ENCODE assay signal across 18 cellular contexts in the genomic region with DNA sequence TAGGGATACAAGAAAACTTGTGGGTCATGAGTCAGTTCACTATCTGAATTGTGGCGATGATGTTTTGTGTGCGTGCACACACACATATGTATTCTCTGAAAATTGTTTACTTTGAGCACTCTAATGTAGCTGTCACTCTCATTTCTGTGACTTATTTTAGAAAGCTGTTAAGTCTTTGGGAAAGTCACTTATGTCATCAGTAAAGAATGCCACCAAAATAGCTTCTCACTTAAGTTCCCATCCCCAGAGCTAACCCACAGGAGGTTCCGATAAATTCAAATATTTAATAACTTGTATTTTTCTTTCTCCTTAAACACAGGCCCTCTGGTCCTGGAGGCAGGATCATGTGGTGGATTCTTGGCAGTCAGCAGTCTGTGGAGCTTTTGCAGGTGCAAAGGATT.
DNase-seq lines count a peak whose midpoint lies in the region; ATAC-seq and TF ChIP-seq lines count a peak whose summit lies in the region.
"Had no signal": no experiment of that assay in that cellular context is flagged by ENCODE, and none has a peak within 500 bp of the region (broad histone marks: within the 10 kb centered on the region; RNA-seq: fewer than 3 reads in every experiment).

No MANE protein-coding gene starts in this region.

- no peaks in the 10 kb centered on the region for H3K4me1 Mint-ChIP-seq in stimulated activated naive CD8-positive, alpha-beta T cell treated with anti-CD3 and anti-CD28 coated beads, Interleukin-15, amount 100 ng/mL, for 72 hours
- H3K4me1 Mint-ChIP-seq: CD4-positive, alpha-beta memory T cell; stimulated activated memory B cell treated with anti-CD40 and anti-IgM and Interleukin-4, amounts not matched to agents 10 μg/mL and 1 μg/mL and 100 μg/mL, for 72 hours had no signal

- H3K9ac ChIP-seq in GM23248 = no peak overlapping the region

- H3K9me3 ChIP-seq in GM23248 (ENCODE audit: low read depth) = no peaks in the 10 kb centered on the region
- H3K9me3 ChIP-seq: adrenal gland, lower lobe of right lung, pancreas had no signal

- no peak overlapping the region for H3K4me2 ChIP-seq in GM23248 (ENCODE audit: unreplicated experiment)

- no peak for TF ChIP-seq POLR2A in lower leg skin (IDR thresholded peaks at IDR 0.05)

- H3F3A ChIP-seq in GM23248 (ENCODE audit: insufficient read depth) = no peaks in the 10 kb centered on the region

- H3K9me3 Mint-ChIP-seq in stimulated activated naive CD8-positive, alpha-beta T cell treated with anti-CD3 and anti-CD28 coated beads, Interleukin-15, amount 100 ng/mL, for 72 hours = no peaks in the 10 kb centered on the region
- H3K9me3 Mint-ChIP-seq: activated T-cell treated with anti-CD3 and anti-CD28 coated beads, Interleukin-2, amount 50 U/mL, for 4 hours; CD4-positive, alpha-beta memory T cell; stimulated activated memory B cell treated with anti-CD40 and anti-IgM and Interleukin-4, amounts not matched to agents 10 μg/mL and 1 μg/mL and 100 μg/mL, for 72 hours had no signal

- ATAC-seq in Right ventricle myocardium superior (ENCODE audit: poor library complexity) = peak; percentile 37
- ATAC-seq in GM21526 (IDR thresholded peaks at IDR 0.05; ENCODE audit: low FRiP score, unreplicated experiment) = no peak
- no peak for ATAC-seq in stimulated activated naive CD8-positive, alpha-beta T cell treated with anti-CD3 and anti-CD28 coated beads, Interleukin-15, amount 100 ng/mL, for 72 hours
- ATAC-seq: activated T-cell treated with anti-CD3 and anti-CD28 coated beads, Interleukin-2, amount 50 U/mL, for 4 hours; lower lobe of right lung; pancreas; stimulated activated memory B cell treated with anti-CD40 and anti-IgM and Interleukin-4, amounts not matched to agents 10 μg/mL and 1 μg/mL and 100 μg/mL, for 72 hours had no signal

- TF ChIP-seq CTCF in retinal pigment epithelial cell (conservative IDR thresholded peaks at IDR 0.05; ENCODE audit: low read depth, low read length) (no peak), lower leg skin (IDR thresholded peaks at IDR 0.05) (no peak)

- H3K27me3 ChIP-seq in GM23248 (replicated peaks; ENCODE audit: insufficient read depth) = no peaks in the 10 kb centered on the region
- H3K27me3 ChIP-seq: adrenal gland, pancreas had no signal

- no peak overlapping the region for H2AFZ ChIP-seq in GM23248

- WGBS in GM23248 (ENCODE audit: low coverage in 1 of 2, low lambda C conversion rate in 2 of 2, missing lambda C conversion rate in 2 of 2), 2 experiments = 58 to 63% methylated on average over 3 of the region's 3 CpGs
- WGBS in lower leg skin, 2 donors = 67 to 78% methylated on average over 3 of the region's 3 CpGs

- peaks cover 9% of the 10 kb centered on the region for H3K4me1 ChIP-seq in GM23248 (ENCODE audit: insufficient read depth)
- H3K4me1 ChIP-seq: adrenal gland, lower lobe of right lung, pancreas had no signal

- in situ Hi-C loops in GM23248 (cut with MboI) = no loop called here

- H3K4me3 Mint-ChIP-seq in stimulated activated naive CD8-positive, alpha-beta T cell treated with anti-CD3 and anti-CD28 coated beads, Interleukin-15, amount 100 ng/mL, for 72 hours = no peak overlapping the region
- H3K4me3 Mint-ChIP-seq: activated T-cell treated with anti-CD3 and anti-CD28 coated beads, Interleukin-2, amount 50 U/mL, for 4 hours; CD4-positive, alpha-beta memory T cell; stimulated activated memory B cell treated with anti-CD40 and anti-IgM and Interleukin-4, amounts not matched to agents 10 μg/mL and 1 μg/mL and 100 μg/mL, for 72 hours had no signal

- DNase-seq in GM23248 (peak; percentile 40), amniotic epithelial cell (ENCODE audit: low read depth) (peak; percentile 69), Right ventricle myocardium superior (no peak), retinal pigment epithelial cell (ENCODE audit: low read depth) (peak; percentile 96), lower leg skin (ENCODE audit: low spot score in 2 of 2) (no peak), DMS 273 (lab: John Stamatoyannopoulos, UW; ENCODE audit: unreplicated experiment) (no peak)
- no peak for DNase-seq in stimulated activated naive CD8-positive, alpha-beta T cell treated with anti-CD3 and anti-CD28 coated beads, Interleukin-15, amount 100 ng/mL, for 72 hours
- DNase-seq: activated CD4-positive, alpha-beta T cell treated with anti-CD3 and anti-CD28 coated beads for 48 hours; activated T-cell treated with anti-CD3 and anti-CD28 coated beads, Interleukin-2, amount 50 U/mL, for 4 hours; adrenal gland; CD4-positive, alpha-beta memory T cell; effector CD8-positive, alpha-beta T cell; H7; lower lobe of right lung; pancreas; stimulated activated CD4-positive, alpha-beta T cell treated with anti-CD3 and anti-CD28 coated beads, Interleukin-2, amount 100 ng/mL, for 24 hours had no signal

- H3K27me3 Mint-ChIP-seq in stimulated activated naive CD8-positive, alpha-beta T cell treated with anti-CD3 and anti-CD28 coated beads, Interleukin-15, amount 100 ng/mL, for 72 hours = no peaks in the 10 kb centered on the region
- H3K27me3 Mint-ChIP-seq: CD4-positive, alpha-beta memory T cell; stimulated activated memory B cell treated with anti-CD40 and anti-IgM and Interleukin-4, amounts not matched to agents 10 μg/mL and 1 μg/mL and 100 μg/mL, for 72 hours had no signal

- H4K20me1 ChIP-seq in GM23248 (ENCODE audit: insufficient read depth) = no peaks in the 10 kb centered on the region

- no peak overlapping the region for H3K4me3 ChIP-seq in GM23248
- no peak overlapping the region for H3K4me3 ChIP-seq in retinal pigment epithelial cell (ENCODE audit: low read length)
- H3K4me3 ChIP-seq in lower leg skin (ENCODE audit: low read depth, poor library complexity, severe bottlenecking) = no peak overlapping the region
- H3K4me3 ChIP-seq: adrenal gland, lower lobe of right lung, pancreas had no signal

- peak overlapping the region in 1 of 2 donors; percentile 67 for H3K27ac Mint-ChIP-seq in stimulated activated naive CD8-positive, alpha-beta T cell treated with anti-CD3 and anti-CD28 coated beads, Interleukin-15, amount 100 ng/mL, for 72 hours
- H3K27ac Mint-ChIP-seq: stimulated activated memory B cell treated with anti-CD40 and anti-IgM and Interleukin-4, amounts not matched to agents 10 μg/mL and 1 μg/mL and 100 μg/mL, for 72 hours had no signal

- no peaks in the 10 kb centered on the region for H3K79me2 ChIP-seq in GM23248 (ENCODE audit: insufficient read depth)

- intact Hi-C loops in Right ventricle myocardium superior (cut with DNase I) = no loop called here
- intact Hi-C loops in lower leg skin (cut with DNase I; ENCODE audit: low total_unique reads) = no loop called here

- no peak overlapping the region for H3K27ac ChIP-seq in GM23248
- H3K27ac ChIP-seq: adrenal gland, lower lobe of right lung, pancreas had no signal

- H3K36me3 ChIP-seq in GM23248 (ENCODE audit: low read depth) = no peaks in the 10 kb centered on the region
- H3K36me3 ChIP-seq: adrenal gland, lower lobe of right lung, pancreas had no signal

- H3K9me2 ChIP-seq in GM23248 (ENCODE audit: insufficient read depth) = no peaks in the 10 kb centered on the region

Comparison
In these comparisons a context has a peak if more than half of its experiments do, and no peak if none do; other contexts are left out.
1. DNase-seq: peak in GM23248 (single experiment), amniotic epithelial cell (single experiment) and retinal pigment epithelial cell (single experiment); none in Right ventricle myocardium superior (single experiment), lower leg skin (0 of 2), stimulated activated naive CD8-positive, alpha-beta T cell treated with anti-CD3 and anti-CD28 coated beads, Interleukin-15, amount 100 ng/mL, for 72 hours (0 of 2) and DMS 273 (single experiment).